In the genomic region with DNA sequence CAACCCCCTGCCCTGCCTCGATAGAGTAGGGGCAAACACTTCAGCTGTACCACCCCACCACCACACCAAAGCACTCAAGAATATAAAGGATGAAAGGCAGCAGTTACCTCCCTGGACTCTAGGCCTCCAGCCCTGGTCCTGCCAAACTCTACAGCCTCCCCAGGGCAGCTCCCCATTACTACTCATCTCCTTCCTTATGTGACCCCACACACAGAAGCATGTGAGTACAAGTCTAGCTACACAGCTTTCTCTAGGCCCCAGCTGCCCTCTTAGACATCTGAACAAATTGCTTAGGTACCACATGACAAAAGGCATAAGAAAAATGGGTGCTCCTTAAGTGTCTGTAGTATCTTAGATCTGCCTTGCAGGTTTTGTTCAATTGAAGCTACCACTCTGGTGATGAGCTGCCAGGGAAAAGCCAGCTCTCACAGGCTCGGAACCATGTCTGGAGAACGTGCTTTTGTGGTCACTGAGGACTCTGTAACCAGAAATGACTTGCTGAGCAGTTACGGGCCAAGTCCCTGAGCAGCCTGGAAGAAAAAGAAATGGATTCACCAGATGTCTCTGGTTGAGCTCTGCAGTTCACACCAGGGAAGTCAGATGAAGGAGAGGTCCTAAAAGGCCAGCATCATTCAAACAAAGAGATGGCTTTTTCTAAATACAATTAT, we compare ENCODE assay signal across 8 cellular contexts. TPM values are rescaled to one million over a fixed set of nuclear protein-coding genes. Genes with fewer than 3 reads are reported as not detected.
A peak's percentile ranks its signal among the peaks of the same experiment; 100 is the strongest.
DNase-seq lines count a peak whose midpoint lies in the region; ATAC-seq and TF ChIP-seq lines count a peak whose summit lies in the region.

No MANE protein-coding gene starts in this region.

- H3K27ac Mint-ChIP-seq in CD4-positive, CD25-positive, alpha-beta regulatory T cell = peak overlapping the region; percentile 95 to 98 (median 96)
- peak overlapping the region; percentile 97 for H3K27ac Mint-ChIP-seq in WTC11

- no peaks in the 10 kb centered on the region for H3K27me3 ChIP-seq in CD4-positive, CD25-positive, alpha-beta regulatory T cell (ENCODE audit: control insufficient read depth, insufficient read depth, low read length)
- H3K27me3 ChIP-seq in ovary = no peaks in the 10 kb centered on the region

- no peak for TF ChIP-seq CTCF in WTC11 (IDR thresholded peaks at IDR 0.05)
- TF ChIP-seq CTCF in fibroblast of pulmonary artery (IDR thresholded peaks at IDR 0.05; ENCODE audit: low read length, missing control alignments) = no peak
- no peak for TF ChIP-seq CTCF in ovary (IDR thresholded peaks at IDR 0.05)

- peak overlapping the region; percentile 13 for H3K4me3 ChIP-seq in CD4-positive, CD25-positive, alpha-beta regulatory T cell (ENCODE audit: low read depth, low read length)
- H3K4me3 ChIP-seq in fibroblast of pulmonary artery (replicated peaks; ENCODE audit: low read depth, low read length) (no peak overlapping the region), ovary (no peak overlapping the region)

- no peak for DNase-seq in CD4-positive, CD25-positive, alpha-beta regulatory T cell
- DNase-seq in WTC11 (ENCODE audit: low spot score) = no peak
- peak; percentile 32 for DNase-seq in fibroblast of pulmonary artery (ENCODE audit: low read depth)
- DNase-seq in ovary = peak in 1 of 5 donors; percentile 40
- no peak for DNase-seq in OCI-M2 (lab: John Stamatoyannopoulos, UW; ENCODE audit: unreplicated experiment)

- no peaks in the 10 kb centered on the region for H3K9me3 ChIP-seq in CD4-positive, CD25-positive, alpha-beta regulatory T cell (ENCODE audit: control insufficient read depth in 2 of 2, low read length in 2 of 2)
- H3K9me3 ChIP-seq in ovary = no peaks in the 10 kb centered on the region

- H3K27me3 Mint-ChIP-seq in CD4-positive, CD25-positive, alpha-beta regulatory T cell = no peaks in the 10 kb centered on the region
- no peaks in the 10 kb centered on the region for H3K27me3 Mint-ChIP-seq in WTC11 (ENCODE audit: low read depth)

- no peak for TF ChIP-seq EP300 in ovary (IDR thresholded peaks at IDR 0.05)

- H3K36me3 Mint-ChIP-seq in CD4-positive, CD25-positive, alpha-beta regulatory T cell = no peaks in the 10 kb centered on the region
- no peaks in the 10 kb centered on the region for H3K36me3 Mint-ChIP-seq in WTC11

- H3K9me3 Mint-ChIP-seq in CD4-positive, CD25-positive, alpha-beta regulatory T cell = no peaks in the 10 kb centered on the region
- H3K9me3 Mint-ChIP-seq in WTC11 = no peaks in the 10 kb centered on the region

- ATAC-seq in CD4-positive, CD25-positive, alpha-beta regulatory T cell (ENCODE audit: low read depth in 2 of 2) = no peak
- ATAC-seq in WTC11 (no peak), HG03521 (IDR thresholded peaks at IDR 0.05; ENCODE audit: unreplicated experiment) (no peak), HG03196 (IDR thresholded peaks at IDR 0.05; ENCODE audit: unreplicated experiment) (no peak), HG02678 (IDR thresholded peaks at IDR 0.05; ENCODE audit: unreplicated experiment) (no peak)

- intact Hi-C loops in ovary (cut with DNase I) = loop anchor here in 2 of 4 donors (5.0 kb wide), 1 partner anchor 33 kb away; a partner anchor contains a TSS

- H3K27ac ChIP-seq in CD4-positive, CD25-positive, alpha-beta regulatory T cell (ENCODE audit: insufficient read depth, low read length, poor library complexity, severe bottlenecking) = peak overlapping the region; percentile 81
- H3K27ac ChIP-seq in ovary = peak overlapping the region; percentile 91 to 97

- POLR2A ChIA-PET in WTC11 (lab: Charles Lee) = interaction anchor here (1.6 kb wide), 1 partner anchor 24 kb away, joined by 4 read pairs; no protein-coding TSS in a partner anchor

- no peak for TF ChIP-seq POLR2A in ovary (IDR thresholded peaks at IDR 0.05)

- H3K36me3 ChIP-seq in CD4-positive, CD25-positive, alpha-beta regulatory T cell (ENCODE audit: control insufficient read depth, insufficient read depth, low read length) = no peaks in the 10 kb centered on the region
- no peaks in the 10 kb centered on the region for H3K36me3 ChIP-seq in ovary

- WGBS in ovary, 3 donors = 47 to 50% (median 49%) methylated on average over 4 of the region's 4 CpGs

- peak overlapping the region in 3 of 4 donors; percentile 58 to 78 (median 70) for H3K4me3 Mint-ChIP-seq in CD4-positive, CD25-positive, alpha-beta regulatory T cell
- no peak overlapping the region for H3K4me3 Mint-ChIP-seq in WTC11

- peaks cover 55 to 83% (median 65%) of the 10 kb centered on the region in 4 donors for H3K4me1 Mint-ChIP-seq in CD4-positive, CD25-positive, alpha-beta regulatory T cell
- H3K4me1 Mint-ChIP-seq in WTC11 = peaks cover 30% of the 10 kb centered on the region

- peaks cover 54% of the 10 kb centered on the region for H3K4me1 ChIP-seq in CD4-positive, CD25-positive, alpha-beta regulatory T cell (ENCODE audit: control insufficient read depth, insufficient read depth, low read length, poor library complexity, severe bottlenecking)
- H3K4me1 ChIP-seq in ovary (ENCODE audit: insufficient read depth) = peaks cover 51% of the 10 kb centered on the region

- CTCF ChIA-PET in WTC11 (lab: Charles Lee) = interaction anchor here (0.6 to 4.3 kb wide), 13 partner anchors 9 to 1916 kb away, joined by 3 to 29 read pairs (median 5); a partner anchor contains a TSS

TF ChIP-seq in WTC11, 78 proteins besides CTCF, POLR2A, EP300 and RAD21 (continues in another document):
- TF ChIP-seq, protein P1, sequence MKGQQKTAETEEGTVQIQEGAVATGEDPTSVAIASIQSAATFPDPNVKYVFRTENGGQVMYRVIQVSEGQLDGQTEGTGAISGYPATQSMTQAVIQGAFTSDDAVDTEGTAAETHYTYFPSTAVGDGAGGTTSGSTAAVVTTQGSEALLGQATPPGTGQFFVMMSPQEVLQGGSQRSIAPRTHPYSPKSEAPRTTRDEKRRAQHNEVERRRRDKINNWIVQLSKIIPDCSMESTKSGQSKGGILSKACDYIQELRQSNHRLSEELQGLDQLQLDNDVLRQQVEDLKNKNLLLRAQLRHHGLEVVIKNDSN (CRISPR knock-in tag; IDR thresholded peaks at IDR 0.05) = no peak
- TF ChIP-seq TEAD4 (CRISPR knock-in tag; IDR thresholded peaks at IDR 0.05) (no peak), RELA (CRISPR knock-in tag; IDR thresholded peaks at IDR 0.05; ENCODE audit: borderline replicate concordance) (no peak), NFATC4 (CRISPR knock-in tag; IDR thresholded peaks at IDR 0.05) (no peak), CREM (CRISPR knock-in tag; IDR thresholded peaks at IDR 0.05) (no peak)
- TF ChIP-seq, protein P2, sequence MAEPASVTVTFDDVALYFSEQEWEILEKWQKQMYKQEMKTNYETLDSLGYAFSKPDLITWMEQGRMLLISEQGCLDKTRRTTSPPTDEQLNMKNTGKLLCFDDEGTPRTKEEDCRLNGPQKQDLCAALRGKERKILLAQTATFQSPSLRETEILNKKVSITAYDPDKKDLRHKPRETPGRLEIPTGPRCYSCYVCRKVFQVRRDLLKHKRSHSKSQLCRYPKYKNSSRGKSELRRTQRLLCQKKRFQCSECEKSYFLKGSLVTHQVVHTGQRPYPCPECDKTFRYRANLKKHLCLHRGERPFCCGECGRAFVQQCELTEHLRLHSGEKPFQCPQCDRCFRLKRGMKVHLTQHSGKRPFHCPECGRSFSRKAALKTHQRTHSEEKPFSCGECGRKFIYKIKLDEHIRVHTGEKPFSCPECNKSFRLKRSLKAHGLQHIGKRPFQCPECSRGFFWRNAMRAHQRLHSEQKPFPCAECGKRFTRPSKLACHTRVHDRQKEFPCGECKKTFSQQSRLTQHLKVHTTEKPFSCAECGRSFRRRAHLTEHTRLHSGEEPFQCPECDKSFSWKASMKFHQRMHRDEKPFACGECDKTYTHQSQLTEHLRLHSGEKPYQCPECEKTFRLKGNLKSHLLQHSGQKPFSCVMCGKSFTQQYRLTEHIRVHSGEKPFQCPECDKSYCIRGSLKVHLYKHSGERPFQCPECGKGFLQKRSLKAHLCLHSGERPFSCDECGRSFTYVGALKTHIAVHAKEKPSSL (CRISPR knock-in tag; conservative IDR thresholded peaks at IDR 0.05) = no peak
- TF ChIP-seq, protein P3, sequence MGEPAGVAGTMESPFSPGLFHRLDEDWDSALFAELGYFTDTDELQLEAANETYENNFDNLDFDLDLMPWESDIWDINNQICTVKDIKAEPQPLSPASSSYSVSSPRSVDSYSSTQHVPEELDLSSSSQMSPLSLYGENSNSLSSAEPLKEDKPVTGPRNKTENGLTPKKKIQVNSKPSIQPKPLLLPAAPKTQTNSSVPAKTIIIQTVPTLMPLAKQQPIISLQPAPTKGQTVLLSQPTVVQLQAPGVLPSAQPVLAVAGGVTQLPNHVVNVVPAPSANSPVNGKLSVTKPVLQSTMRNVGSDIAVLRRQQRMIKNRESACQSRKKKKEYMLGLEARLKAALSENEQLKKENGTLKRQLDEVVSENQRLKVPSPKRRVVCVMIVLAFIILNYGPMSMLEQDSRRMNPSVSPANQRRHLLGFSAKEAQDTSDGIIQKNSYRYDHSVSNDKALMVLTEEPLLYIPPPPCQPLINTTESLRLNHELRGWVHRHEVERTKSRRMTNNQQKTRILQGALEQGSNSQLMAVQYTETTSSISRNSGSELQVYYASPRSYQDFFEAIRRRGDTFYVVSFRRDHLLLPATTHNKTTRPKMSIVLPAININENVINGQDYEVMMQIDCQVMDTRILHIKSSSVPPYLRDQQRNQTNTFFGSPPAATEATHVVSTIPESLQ (CRISPR knock-in tag; IDR thresholded peaks at IDR 0.05) = no peak
- TF ChIP-seq, protein P4, sequence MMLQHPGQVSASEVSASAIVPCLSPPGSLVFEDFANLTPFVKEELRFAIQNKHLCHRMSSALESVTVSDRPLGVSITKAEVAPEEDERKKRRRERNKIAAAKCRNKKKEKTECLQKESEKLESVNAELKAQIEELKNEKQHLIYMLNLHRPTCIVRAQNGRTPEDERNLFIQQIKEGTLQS (CRISPR knock-in tag; conservative IDR thresholded peaks at IDR 0.05) = no peak
- TF ChIP-seq, protein P5, sequence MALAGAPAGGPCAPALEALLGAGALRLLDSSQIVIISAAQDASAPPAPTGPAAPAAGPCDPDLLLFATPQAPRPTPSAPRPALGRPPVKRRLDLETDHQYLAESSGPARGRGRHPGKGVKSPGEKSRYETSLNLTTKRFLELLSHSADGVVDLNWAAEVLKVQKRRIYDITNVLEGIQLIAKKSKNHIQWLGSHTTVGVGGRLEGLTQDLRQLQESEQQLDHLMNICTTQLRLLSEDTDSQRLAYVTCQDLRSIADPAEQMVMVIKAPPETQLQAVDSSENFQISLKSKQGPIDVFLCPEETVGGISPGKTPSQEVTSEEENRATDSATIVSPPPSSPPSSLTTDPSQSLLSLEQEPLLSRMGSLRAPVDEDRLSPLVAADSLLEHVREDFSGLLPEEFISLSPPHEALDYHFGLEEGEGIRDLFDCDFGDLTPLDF (CRISPR knock-in tag; IDR thresholded peaks at IDR 0.05) = no peak

RNA-seq across cellular contexts. Expression of a gene that starts 32.8 kb away (rescaled TPM):
- total RNA-seq in CD4-positive, CD25-positive, alpha-beta regulatory T cell = 21.4 TPM
- polyA plus RNA-seq in CD4-positive, CD25-positive, alpha-beta regulatory T cell = 1 to 10 TPM; 3.8 to 9.0 (median 5.0) TPM
- total RNA-seq in WTC11 (2021) (15.2 to 19.3 TPM (median 15.6 TPM) in 3 replicates), ovary (10 to 100 TPM; 15.7 to 58.1 (median 40.0) TPM)
- polyA plus RNA-seq in ovary = 10 to 100 TPM; 21.4 to 26.3 TPM

RNA-seq across cellular contexts. Expression of a gene that starts 51.1 kb away (rescaled TPM):
- 6.3 TPM for total RNA-seq in CD4-positive, CD25-positive, alpha-beta regulatory T cell
- 1 to 10 TPM in 3 of 4 donors, under 1 TPM in 1; 0.78 to 3.2 (median 1.7) TPM for polyA plus RNA-seq in CD4-positive, CD25-positive, alpha-beta regulatory T cell
- total RNA-seq in WTC11 (2021) = 38.0 to 46.0 TPM (median 40.5 TPM) in 3 replicates
- 10 to 100 TPM; 29.8 to 72.6 (median 43.3) TPM for total RNA-seq in ovary
- polyA plus RNA-seq in ovary = 10 to 100 TPM; 13.4 to 31.4 TPM
